Comparison of ENCODE assay signal across 1 cellular context in the genomic region with DNA sequence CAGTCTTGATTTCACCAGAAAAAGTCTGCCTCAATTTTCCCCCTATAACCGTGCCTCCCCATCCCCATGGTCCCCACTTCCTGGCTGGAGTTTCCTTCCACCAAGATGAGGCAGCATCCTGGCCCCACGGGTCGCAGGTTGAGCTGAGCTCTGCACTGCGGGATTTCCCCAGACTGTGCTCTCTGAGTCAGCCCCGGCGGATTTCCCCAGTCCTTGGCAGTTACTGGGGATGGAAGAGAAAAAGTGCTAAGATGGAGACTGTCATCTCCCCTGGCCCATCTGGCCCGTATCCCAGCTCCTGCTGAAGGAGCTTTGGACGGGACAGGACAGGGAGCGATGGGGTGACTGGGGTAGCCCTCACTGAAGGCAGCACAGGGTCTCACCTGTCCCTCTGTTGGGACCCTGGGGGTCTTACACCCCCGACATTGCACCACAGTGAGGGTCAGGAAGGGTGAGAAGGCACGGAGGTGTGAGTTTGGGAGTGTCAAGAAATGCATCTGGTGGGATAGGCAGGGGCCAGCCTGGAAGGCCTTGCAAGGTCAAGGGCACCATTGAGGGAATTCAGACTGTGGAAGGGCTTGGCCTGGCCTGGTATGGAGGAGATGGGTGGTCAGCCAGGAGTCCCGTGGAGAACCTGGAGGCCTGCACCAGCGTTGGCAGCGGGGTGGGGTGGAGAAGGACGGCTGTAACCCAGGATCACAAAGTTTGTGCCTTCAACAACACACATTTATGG.
TF ChIP-seq lines count a peak whose summit lies in the region.

No MANE protein-coding gene starts in this region.

TF ChIP-seq in WTC11, 78 proteins besides CTCF, POLR2A, EP300 and RAD21 (continued from another document):
- no peak for TF ChIP-seq PRDM15 (CRISPR knock-in tag; IDR thresholded peaks at IDR 0.05)
- TF ChIP-seq ZNF121 (CRISPR knock-in tag; IDR thresholded peaks at IDR 0.05): no peak
- no peak for TF ChIP-seq ZNF532 (CRISPR knock-in tag; IDR thresholded peaks at IDR 0.05; ENCODE audit: borderline replicate concordance)
- TF ChIP-seq IRF2 (CRISPR knock-in tag; IDR thresholded peaks at IDR 0.05; ENCODE audit: borderline replicate concordance, low read depth): no peak
- TF ChIP-seq TEAD4 (CRISPR knock-in tag; IDR thresholded peaks at IDR 0.05): no peak
- no peak for TF ChIP-seq SOX15 (CRISPR knock-in tag; IDR thresholded peaks at IDR 0.05)
- no peak for TF ChIP-seq KAT7 (CRISPR knock-in tag; IDR thresholded peaks at IDR 0.05; ENCODE audit: borderline replicate concordance)
- TF ChIP-seq GABPB1 (CRISPR knock-in tag; IDR thresholded peaks at IDR 0.05): no peak
- TF ChIP-seq, protein P1, sequence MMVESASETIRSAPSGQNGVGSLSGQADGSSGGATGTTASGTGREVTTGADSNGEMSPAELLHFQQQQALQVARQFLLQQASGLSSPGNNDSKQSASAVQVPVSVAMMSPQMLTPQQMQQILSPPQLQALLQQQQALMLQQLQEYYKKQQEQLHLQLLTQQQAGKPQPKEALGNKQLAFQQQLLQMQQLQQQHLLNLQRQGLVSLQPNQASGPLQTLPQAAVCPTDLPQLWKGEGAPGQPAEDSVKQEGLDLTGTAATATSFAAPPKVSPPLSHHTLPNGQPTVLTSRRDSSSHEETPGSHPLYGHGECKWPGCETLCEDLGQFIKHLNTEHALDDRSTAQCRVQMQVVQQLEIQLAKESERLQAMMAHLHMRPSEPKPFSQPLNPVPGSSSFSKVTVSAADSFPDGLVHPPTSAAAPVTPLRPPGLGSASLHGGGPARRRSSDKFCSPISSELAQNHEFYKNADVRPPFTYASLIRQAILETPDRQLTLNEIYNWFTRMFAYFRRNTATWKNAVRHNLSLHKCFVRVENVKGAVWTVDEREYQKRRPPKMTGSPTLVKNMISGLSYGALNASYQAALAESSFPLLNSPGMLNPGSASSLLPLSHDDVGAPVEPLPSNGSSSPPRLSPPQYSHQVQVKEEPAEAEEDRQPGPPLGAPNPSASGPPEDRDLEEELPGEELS (CRISPR knock-in tag; IDR thresholded peaks at IDR 0.05): no peak
- no peak for TF ChIP-seq ZNF138 (CRISPR knock-in tag; conservative IDR thresholded peaks at IDR 0.05)
- no peak for TF ChIP-seq ZNF423 (CRISPR knock-in tag; IDR thresholded peaks at IDR 0.05)
- no peak for TF ChIP-seq FOXJ3 (CRISPR knock-in tag; IDR thresholded peaks at IDR 0.05; ENCODE audit: borderline replicate concordance)
